8 cellular contexts compared by ENCODE assay signal in genomic region chr14:51862171-51862838, GRCh38. TPM values are rescaled to one million over a fixed set of nuclear protein-coding genes. Genes with fewer than 3 reads are reported as not detected.
DNase-seq lines count a peak whose midpoint lies in the region; ATAC-seq and TF ChIP-seq lines count a peak whose summit lies in the region.

No MANE protein-coding gene starts in this region.

- no peak overlapping the region for H3K27ac ChIP-seq in OCI-LY1 (ENCODE audit: low read depth, low read length, poor library complexity, severe bottlenecking)
- H3K27ac ChIP-seq in mammary epithelial cell (ENCODE audit: insufficient read depth, low read depth, low read length), result no peak overlapping the region

- in situ Hi-C loops in mammary epithelial cell (cut with MboI; ENCODE audit: low sequenced_read_pairs in 2 of 2), result no loop called here

- no peak overlapping the region for H3K27ac Mint-ChIP-seq in endothelial cell (ENCODE audit: unreplicated experiment)
- peak overlapping the region; percentile 75 for H3K27ac Mint-ChIP-seq in stimulated activated memory B cell treated with anti-CD40 and anti-IgM and Interleukin-4, amounts not matched to agents 10 μg/mL and 1 μg/mL and 100 μg/mL, for 72 hours

- H3K4me1 ChIP-seq in OCI-LY1 (ENCODE audit: insufficient read depth, low read length, severe bottlenecking) (peaks cover 28% of the 10 kb centered on the region), mammary epithelial cell (ENCODE audit: insufficient read depth, low read length) (peaks cover 13% of the 10 kb centered on the region)

- CTCF ChIA-PET in mammary epithelial cell (lab: Charles Lee; ENCODE audit: low non-redundant PET), result no interaction called here

- H3K9me3 Mint-ChIP-seq in endothelial cell (ENCODE audit: unreplicated experiment), result no peaks in the 10 kb centered on the region
- H3K9me3 Mint-ChIP-seq in stimulated activated memory B cell treated with anti-CD40 and anti-IgM and Interleukin-4, amounts not matched to agents 10 μg/mL and 1 μg/mL and 100 μg/mL, for 72 hours, result no peaks in the 10 kb centered on the region

- H3K9ac ChIP-seq in OCI-LY1 (ENCODE audit: low read length) (no peak overlapping the region), mammary epithelial cell (ENCODE audit: insufficient read depth, low read length) (no peak overlapping the region)

- H3K9me2 ChIP-seq in OCI-LY1 (ENCODE audit: low read depth, low read length), result no peaks in the 10 kb centered on the region

- H3K9me3 ChIP-seq in OCI-LY1 (ENCODE audit: low read length), result no peaks in the 10 kb centered on the region
- H3K9me3 ChIP-seq in mammary epithelial cell (replicated peaks; ENCODE audit: insufficient read depth, low read length), result no peaks in the 10 kb centered on the region

- dilution Hi-C loops in mammary epithelial cell (cut with HindIII; ENCODE audit: low sequenced_read_pairs), result no loop called here

- H3K4me3 ChIP-seq in OCI-LY1 (ENCODE audit: low read depth, low read length, poor library complexity, severe bottlenecking) (peak overlapping the region; percentile 10), mammary epithelial cell (replicated peaks in 1 of 3; ENCODE audit: insufficient read depth in 1 of 3, low read depth in 2 of 3, low read length in 3 of 3) (no peak overlapping the region)

- H2AFZ ChIP-seq in OCI-LY1 (ENCODE audit: low read length), result no peak overlapping the region
- no peak overlapping the region for H2AFZ ChIP-seq in mammary epithelial cell (ENCODE audit: low read depth, low read length)

- peaks cover 2% of the 10 kb centered on the region for H3K27me3 Mint-ChIP-seq in endothelial cell (ENCODE audit: unreplicated experiment)
- H3K27me3 Mint-ChIP-seq in stimulated activated memory B cell treated with anti-CD40 and anti-IgM and Interleukin-4, amounts not matched to agents 10 μg/mL and 1 μg/mL and 100 μg/mL, for 72 hours, result no peaks in the 10 kb centered on the region

- H3K36me3 ChIP-seq in OCI-LY1 (ENCODE audit: insufficient read depth, low read length) (no peaks in the 10 kb centered on the region), mammary epithelial cell (ENCODE audit: insufficient read depth, low read length) (no peaks in the 10 kb centered on the region)

- BruUV-seq in mammary epithelial cell (replicated peaks; lab: Mats Ljungman, UMichigan), result no TSS peak

- DNase-seq in NCI-H345 (lab: John Stamatoyannopoulos, UW), result peak; percentile 28
- DNase-seq in NCI-H345 treated with DMSO at 0.1 percent for 48 hours (lab: John Stamatoyannopoulos, UW; ENCODE audit: unreplicated experiment), result no peak
- DNase-seq in endothelial cell (ENCODE audit: low spot score), result no peak
- no peak for DNase-seq in mammary epithelial cell

- WGBS in mammary epithelial cell (ENCODE audit: low coverage, missing lambda C conversion rate), result 89% methylated on average over 5 of the region's 5 CpGs

- H3K4me1 Mint-ChIP-seq in endothelial cell (ENCODE audit: unreplicated experiment), result peaks cover 54% of the 10 kb centered on the region
- H3K4me1 Mint-ChIP-seq in stimulated activated memory B cell treated with anti-CD40 and anti-IgM and Interleukin-4, amounts not matched to agents 10 μg/mL and 1 μg/mL and 100 μg/mL, for 72 hours, result peaks cover 49% of the 10 kb centered on the region

- H3K4me2 ChIP-seq in OCI-LY1 (ENCODE audit: low read length), result peak overlapping the region; percentile 73; the same call in 1 of the 2 replicates
- H3K4me2 ChIP-seq in mammary epithelial cell (ENCODE audit: insufficient read depth, low read depth, low read length), result no peak overlapping the region

- peak overlapping the region; percentile 98 for H3K4me3 Mint-ChIP-seq in endothelial cell (ENCODE audit: unreplicated experiment)
- peak overlapping the region; percentile 94 for H3K4me3 Mint-ChIP-seq in stimulated activated memory B cell treated with anti-CD40 and anti-IgM and Interleukin-4, amounts not matched to agents 10 μg/mL and 1 μg/mL and 100 μg/mL, for 72 hours

- peaks cover 4% of the 10 kb centered on the region for H3K36me3 Mint-ChIP-seq in endothelial cell (ENCODE audit: low read depth, unreplicated experiment)
- no peaks in the 10 kb centered on the region for H3K36me3 Mint-ChIP-seq in stimulated activated memory B cell treated with anti-CD40 and anti-IgM and Interleukin-4, amounts not matched to agents 10 μg/mL and 1 μg/mL and 100 μg/mL, for 72 hours

- H3F3A ChIP-seq in OCI-LY1 (ENCODE audit: insufficient read depth, low read length), result no peaks in the 10 kb centered on the region

- intact Hi-C loops in mammary epithelial cell (cut with micrococcal nuclease), result no loop called here

- no peaks in the 10 kb centered on the region for H4K20me1 ChIP-seq in OCI-LY1 (ENCODE audit: insufficient read depth, low read length)
- H4K20me1 ChIP-seq in mammary epithelial cell (ENCODE audit: insufficient read depth, low read length), result no peaks in the 10 kb centered on the region

- H3K79me2 ChIP-seq in OCI-LY1 (ENCODE audit: insufficient read depth, low read length) (no peaks in the 10 kb centered on the region), mammary epithelial cell (ENCODE audit: insufficient read depth, low read length) (no peaks in the 10 kb centered on the region)

- ATAC-seq in stimulated activated memory B cell treated with anti-CD40 and anti-IgM and Interleukin-4, amounts not matched to agents 10 μg/mL and 1 μg/mL and 100 μg/mL, for 72 hours, result no peak
- ATAC-seq in HG02759 (IDR thresholded peaks at IDR 0.05; ENCODE audit: unreplicated experiment), result no peak
- ATAC-seq in HG02870 (IDR thresholded peaks at IDR 0.05; ENCODE audit: unreplicated experiment), result no peak

- H3K27me3 ChIP-seq in OCI-LY1 (ENCODE audit: insufficient read depth, low read length) (no peaks in the 10 kb centered on the region), mammary epithelial cell (ENCODE audit: insufficient read depth, low read length) (no peaks in the 10 kb centered on the region)

- TF ChIP-seq CTCF in OCI-LY1 (IDR thresholded peaks at IDR 0.05; ENCODE audit: low read length), result no peak
- TF ChIP-seq CTCF in endothelial cell (IDR thresholded peaks at IDR 0.05; ENCODE audit: unreplicated experiment), result no peak
- TF ChIP-seq CTCF in mammary epithelial cell (conservative IDR thresholded peaks at IDR 0.05 in 1 of 2, IDR thresholded peaks at IDR 0.05 in 1 of 2; ENCODE audit: extremely low read depth in 1 of 2, insufficient read depth in 1 of 2, low read depth in 1 of 2, low read length in 2 of 2), result no peak

RNA-seq across cellular contexts. Expression of gene GNG2, which starts 1.9 kb away (rescaled TPM):
- total RNA-seq in endothelial cell (ENCODE audit: unreplicated experiment), result 80.8 TPM
- 1 to 10 TPM; 2.7 to 6.8 TPM for total RNA-seq in mammary epithelial cell
- 1.0 TPM for polyA plus RNA-seq in mammary epithelial cell
- not detected for polyA minus RNA-seq in mammary epithelial cell

Comparison
In these comparisons a context has a peak if more than half of its experiments do, and no peak if none do; other contexts are left out.
1. RNA of gene GNG2, which starts 1.9 kb away (total RNA-seq): 80.8 TPM in endothelial cell (single experiment); 2.7 to 6.8 TPM in mammary epithelial cell; every median in the first group is over 10 times any median in the second.